In the genomic region with DNA sequence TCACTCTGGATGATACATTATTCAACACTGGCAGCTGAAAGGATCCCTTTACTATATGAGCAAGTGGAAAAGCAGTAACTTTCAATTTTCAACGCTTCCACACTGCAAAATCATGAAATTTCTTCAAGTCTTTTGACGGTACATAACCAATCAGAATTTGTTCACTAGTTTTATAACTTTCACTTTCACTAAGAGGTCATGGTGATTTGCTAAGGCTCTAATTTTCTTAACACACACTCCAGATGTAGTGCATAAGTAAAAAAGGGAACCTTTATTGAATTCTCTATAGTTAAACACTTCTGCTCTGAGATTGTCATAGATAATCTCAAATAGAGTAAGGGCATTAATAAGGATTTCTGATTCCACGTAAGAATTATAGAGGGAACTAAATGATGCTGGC, we compare ENCODE assay signal across 1 cellular context.
TF ChIP-seq lines count a peak whose summit lies in the region.

No MANE protein-coding gene starts in this region.

TF ChIP-seq in SK-N-SH treated with all-trans-retinoic acid at 6 μM for 48 hours, 23 proteins besides CTCF, POLR2A, EP300 and RAD21 (continued from another document):
- TF ChIP-seq, protein P1, sequence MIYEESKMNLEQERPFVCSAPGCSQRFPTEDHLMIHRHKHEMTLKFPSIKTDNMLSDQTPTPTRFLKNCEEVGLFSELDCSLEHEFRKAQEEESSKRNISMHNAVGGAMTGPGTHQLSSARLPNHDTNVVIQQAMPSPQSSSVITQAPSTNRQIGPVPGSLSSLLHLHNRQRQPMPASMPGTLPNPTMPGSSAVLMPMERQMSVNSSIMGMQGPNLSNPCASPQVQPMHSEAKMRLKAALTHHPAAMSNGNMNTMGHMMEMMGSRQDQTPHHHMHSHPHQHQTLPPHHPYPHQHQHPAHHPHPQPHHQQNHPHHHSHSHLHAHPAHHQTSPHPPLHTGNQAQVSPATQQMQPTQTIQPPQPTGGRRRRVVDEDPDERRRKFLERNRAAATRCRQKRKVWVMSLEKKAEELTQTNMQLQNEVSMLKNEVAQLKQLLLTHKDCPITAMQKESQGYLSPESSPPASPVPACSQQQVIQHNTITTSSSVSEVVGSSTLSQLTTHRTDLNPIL (CRISPR knock-in tag; IDR thresholded peaks at IDR 0.05; ENCODE audit: low read depth): no peak
